ENCODE assay signal across 15 cellular contexts in the genomic region with DNA sequence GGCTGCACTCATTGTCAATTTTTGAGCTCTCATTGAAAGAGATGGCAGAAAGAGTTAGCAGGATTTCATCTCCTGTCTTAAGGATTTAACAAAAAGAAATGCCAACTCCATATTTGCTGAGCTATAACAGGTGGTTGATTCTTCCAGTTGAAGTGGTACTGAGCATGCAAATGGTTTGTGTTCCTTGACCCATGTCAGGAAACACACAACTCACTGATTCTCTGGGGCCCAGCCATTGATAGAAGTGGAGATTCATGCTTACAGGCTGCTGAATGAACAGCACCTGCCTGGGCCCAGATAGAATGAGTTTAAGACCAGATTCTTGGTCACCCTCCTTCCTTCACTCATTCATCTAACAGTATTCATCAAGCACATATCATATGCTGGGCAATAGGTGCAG.
DNase-seq lines count a peak whose midpoint lies in the region; ATAC-seq and TF ChIP-seq lines count a peak whose summit lies in the region.
"Had no signal": no experiment of that assay in that cellular context is flagged by ENCODE, and none has a peak within 500 bp of the region (broad histone marks: within the 10 kb centered on the region; RNA-seq: fewer than 3 reads in every experiment).

No MANE protein-coding gene starts in this region.

- peak overlapping the region; percentile 6 for H3K27ac Mint-ChIP-seq in activated naive CD4-positive, alpha-beta T cell treated with anti-CD3 and anti-CD28 coated beads for 36 hours
- no peak overlapping the region for H3K27ac Mint-ChIP-seq in activated naive CD4-positive, alpha-beta T cell treated with anti-CD3 and anti-CD28 coated beads, Interleukin-2, amount 10 ng/mL, durations not matched to agents 7 days and 5 days
- peak overlapping the region in 4 of 5 experiments; percentile 58 to 84 (median 70) for H3K27ac Mint-ChIP-seq in brain
- H3K27ac Mint-ChIP-seq in stimulated activated naive B cell treated with anti-CD40 and anti-IgM and Interleukin-4, amounts not matched to agents 10 μg/mL and 1 μg/mL and 100 μg/mL, for 72 hours: no peak overlapping the region
- no peak overlapping the region for H3K27ac Mint-ChIP-seq in activated naive CD8-positive, alpha-beta T cell treated with anti-CD3 and anti-CD28 coated beads for 36 hours
- H3K27ac Mint-ChIP-seq: T-cell had no signal

- intact Hi-C loops in activated naive CD4-positive, alpha-beta T cell treated with anti-CD3 and anti-CD28 coated beads for 36 hours (cut with micrococcal nuclease): loop anchor here (5.0 kb wide), 2 partner anchors 343 to 373 kb away; no protein-coding TSS in a partner anchor

- DNase-seq in activated naive CD4-positive, alpha-beta T cell treated with anti-CD3 and anti-CD28 coated beads for 36 hours: no peak
- no peak for DNase-seq in activated naive CD4-positive, alpha-beta T cell treated with anti-CD3 and anti-CD28 coated beads, Interleukin-2, amount 10 ng/mL, durations not matched to agents 7 days and 5 days
- DNase-seq in stimulated activated naive B cell treated with anti-CD40 and anti-IgM and Interleukin-4, amounts not matched to agents 10 μg/mL and 1 μg/mL and 100 μg/mL, for 72 hours: no peak
- DNase-seq in activated gamma-delta T cell (lab: John Stamatoyannopoulos, UW): no peak
- DNase-seq in activated naive CD8-positive, alpha-beta T cell treated with anti-CD3 and anti-CD28 coated beads for 36 hours: no peak
- DNase-seq: brain microvascular endothelial cell; CD4-positive, alpha-beta memory T cell; dorsolateral prefrontal cortex; head of caudate nucleus; NCI-H1694; T-cell had no signal

- CTCF ChIA-PET in activated naive CD4-positive, alpha-beta T cell treated with anti-CD3 and anti-CD28 coated beads for 36 hours (lab: Charles Lee): interaction anchor here (0.6 kb wide), 1 partner anchor 96 kb away, joined by 4 read pairs; no protein-coding TSS in a partner anchor
- CTCF ChIA-PET in activated naive CD4-positive, alpha-beta T cell treated with anti-CD3 and anti-CD28 coated beads, Interleukin-2, amount 10 ng/mL, durations not matched to agents 7 days and 5 days (lab: Charles Lee): interaction anchor here (1.2 kb wide), 1 partner anchor 237 kb away, joined by 3 read pairs; no protein-coding TSS in a partner anchor

- H3K36me3 Mint-ChIP-seq in activated naive CD4-positive, alpha-beta T cell treated with anti-CD3 and anti-CD28 coated beads for 36 hours (ENCODE audit: low read depth): peaks cover 5% of the 10 kb centered on the region
- H3K36me3 Mint-ChIP-seq in activated naive CD4-positive, alpha-beta T cell treated with anti-CD3 and anti-CD28 coated beads, Interleukin-2, amount 10 ng/mL, durations not matched to agents 7 days and 5 days: peaks cover 9% of the 10 kb centered on the region
- peaks cover 35% of the 10 kb centered on the region for H3K36me3 Mint-ChIP-seq in brain
- H3K36me3 Mint-ChIP-seq in stimulated activated naive B cell treated with anti-CD40 and anti-IgM and Interleukin-4, amounts not matched to agents 10 μg/mL and 1 μg/mL and 100 μg/mL, for 72 hours: peaks cover 14 to 39% of the 10 kb centered on the region in 2 donors
- H3K36me3 Mint-ChIP-seq in activated naive CD8-positive, alpha-beta T cell treated with anti-CD3 and anti-CD28 coated beads for 36 hours: peaks cover 40% of the 10 kb centered on the region

- H3K9me3 Mint-ChIP-seq in activated naive CD4-positive, alpha-beta T cell treated with anti-CD3 and anti-CD28 coated beads for 36 hours: no peaks in the 10 kb centered on the region
- no peaks in the 10 kb centered on the region for H3K9me3 Mint-ChIP-seq in activated naive CD4-positive, alpha-beta T cell treated with anti-CD3 and anti-CD28 coated beads, Interleukin-2, amount 10 ng/mL, durations not matched to agents 7 days and 5 days
- H3K9me3 Mint-ChIP-seq in brain: peaks cover 0 to 3% (median 0%) of the 10 kb centered on the region in 5 experiments
- peaks cover 0 to 2% of the 10 kb centered on the region in 2 donors for H3K9me3 Mint-ChIP-seq in stimulated activated naive B cell treated with anti-CD40 and anti-IgM and Interleukin-4, amounts not matched to agents 10 μg/mL and 1 μg/mL and 100 μg/mL, for 72 hours
- peaks cover 2% of the 10 kb centered on the region for H3K9me3 Mint-ChIP-seq in activated naive CD8-positive, alpha-beta T cell treated with anti-CD3 and anti-CD28 coated beads for 36 hours
- H3K9me3 Mint-ChIP-seq: CD4-positive, alpha-beta memory T cell; T-cell; type B pancreatic cell had no signal

- no peak overlapping the region for H3K4me3 Mint-ChIP-seq in activated naive CD4-positive, alpha-beta T cell treated with anti-CD3 and anti-CD28 coated beads for 36 hours
- no peak overlapping the region for H3K4me3 Mint-ChIP-seq in activated naive CD4-positive, alpha-beta T cell treated with anti-CD3 and anti-CD28 coated beads, Interleukin-2, amount 10 ng/mL, durations not matched to agents 7 days and 5 days
- no peak overlapping the region for H3K4me3 Mint-ChIP-seq in brain
- no peak overlapping the region for H3K4me3 Mint-ChIP-seq in stimulated activated naive B cell treated with anti-CD40 and anti-IgM and Interleukin-4, amounts not matched to agents 10 μg/mL and 1 μg/mL and 100 μg/mL, for 72 hours
- no peak overlapping the region for H3K4me3 Mint-ChIP-seq in activated naive CD8-positive, alpha-beta T cell treated with anti-CD3 and anti-CD28 coated beads for 36 hours
- H3K4me3 Mint-ChIP-seq: CD4-positive, alpha-beta memory T cell; T-cell; type B pancreatic cell had no signal

- peak; percentile 62 for ATAC-seq in HG03103 (IDR thresholded peaks at IDR 0.05; ENCODE audit: low read depth, unreplicated experiment)
- ATAC-seq in stimulated activated naive B cell treated with anti-CD40 and anti-IgM and Interleukin-4, amounts not matched to agents 10 μg/mL and 1 μg/mL and 100 μg/mL, for 72 hours (replicated peaks): peak; percentile 60 to 78
- no peak for ATAC-seq in HG02840 (IDR thresholded peaks at IDR 0.05; ENCODE audit: low FRiP score, unreplicated experiment)
- ATAC-seq: T-cell had no signal

- H3K4me1 Mint-ChIP-seq in activated naive CD4-positive, alpha-beta T cell treated with anti-CD3 and anti-CD28 coated beads for 36 hours (ENCODE audit: low read depth): peaks cover 65% of the 10 kb centered on the region
- peaks cover 57% of the 10 kb centered on the region for H3K4me1 Mint-ChIP-seq in activated naive CD4-positive, alpha-beta T cell treated with anti-CD3 and anti-CD28 coated beads, Interleukin-2, amount 10 ng/mL, durations not matched to agents 7 days and 5 days
- peaks cover 58% of the 10 kb centered on the region for H3K4me1 Mint-ChIP-seq in brain
- peaks cover 28 to 56% of the 10 kb centered on the region in 2 donors for H3K4me1 Mint-ChIP-seq in stimulated activated naive B cell treated with anti-CD40 and anti-IgM and Interleukin-4, amounts not matched to agents 10 μg/mL and 1 μg/mL and 100 μg/mL, for 72 hours
- H3K4me1 Mint-ChIP-seq in activated naive CD8-positive, alpha-beta T cell treated with anti-CD3 and anti-CD28 coated beads for 36 hours: peaks cover 60% of the 10 kb centered on the region

- no peaks in the 10 kb centered on the region for H3K27me3 Mint-ChIP-seq in activated naive CD4-positive, alpha-beta T cell treated with anti-CD3 and anti-CD28 coated beads for 36 hours (ENCODE audit: low read depth)
- H3K27me3 Mint-ChIP-seq in activated naive CD4-positive, alpha-beta T cell treated with anti-CD3 and anti-CD28 coated beads, Interleukin-2, amount 10 ng/mL, durations not matched to agents 7 days and 5 days: no peaks in the 10 kb centered on the region
- no peaks in the 10 kb centered on the region for H3K27me3 Mint-ChIP-seq in brain
- no peaks in the 10 kb centered on the region for H3K27me3 Mint-ChIP-seq in stimulated activated naive B cell treated with anti-CD40 and anti-IgM and Interleukin-4, amounts not matched to agents 10 μg/mL and 1 μg/mL and 100 μg/mL, for 72 hours
- no peaks in the 10 kb centered on the region for H3K27me3 Mint-ChIP-seq in activated naive CD8-positive, alpha-beta T cell treated with anti-CD3 and anti-CD28 coated beads for 36 hours
- H3K27me3 Mint-ChIP-seq: CD4-positive, alpha-beta memory T cell; T-cell; type B pancreatic cell had no signal

- TF ChIP-seq CTCF in brain (conservative IDR thresholded peaks at IDR 0.05): no peak

Comparison
In these comparisons a context has a peak if more than half of its experiments do, and no peak if none do; other contexts are left out.
1. H3K27ac Mint-ChIP-seq: peak in activated naive CD4-positive, alpha-beta T cell treated with anti-CD3 and anti-CD28 coated beads for 36 hours (single experiment) and brain (4 of 5); none in activated naive CD4-positive, alpha-beta T cell treated with anti-CD3 and anti-CD28 coated beads, Interleukin-2, amount 10 ng/mL, durations not matched to agents 7 days and 5 days (single experiment), stimulated activated naive B cell treated with anti-CD40 and anti-IgM and Interleukin-4, amounts not matched to agents 10 μg/mL and 1 μg/mL and 100 μg/mL, for 72 hours (single experiment) and activated naive CD8-positive, alpha-beta T cell treated with anti-CD3 and anti-CD28 coated beads for 36 hours (single experiment).